9 cellular contexts compared by ENCODE assay signal in genomic region chr17:81391964-81392908, GRCh38. TPM values are rescaled to one million over a fixed set of nuclear protein-coding genes. Genes with fewer than 3 reads are reported as not detected.
DNase-seq lines count a peak whose midpoint lies in the region; ATAC-seq, FAIRE-seq and TF ChIP-seq lines count a peak whose summit lies in the region.
"Had no signal": no experiment of that assay in that cellular context is flagged by ENCODE, and none has a peak within 500 bp of the region (broad histone marks: within the 10 kb centered on the region; RNA-seq: fewer than 3 reads in every experiment).

No MANE protein-coding gene starts in this region.

- peak overlapping the region; percentile 95 for H3K27ac ChIP-seq in K562 (ENCODE audit: extremely low read depth, low read depth, low read length)
- peak overlapping the region; percentile 88 to 89 for H3K27ac ChIP-seq in kidney (ENCODE audit: low read depth in 2 of 2, low read length in 2 of 2)
- no peak overlapping the region for H3K27ac ChIP-seq in CD8-positive, alpha-beta T cell (ENCODE audit: low read depth, low read length)

- peak overlapping the region; percentile 32 to 67 (median 55) for H3K4me3 Mint-ChIP-seq in IgD-negative memory B cell
- H3K4me3 Mint-ChIP-seq in stimulated activated naive CD8-positive, alpha-beta T cell treated with anti-CD3 and anti-CD28 coated beads, Interleukin-15, amount 100 ng/mL, for 72 hours = peak overlapping the region; percentile 69 to 72
- no peak overlapping the region for H3K4me3 Mint-ChIP-seq in CD8-positive, alpha-beta T cell

- intact Hi-C loops in K562 (cut with micrococcal nuclease) (loop anchor here (2.0 kb wide), 1 partner anchor 99 kb away; no protein-coding TSS in a partner anchor), kidney (cut with DNase I) (no loop called here)
- intact Hi-C loops in CD8-positive, alpha-beta T cell (cut with DNase I, micrococcal nuclease) = loop anchor here in 1 of 2 experiments (10.0 kb wide), 1 partner anchor 123 kb away; the partner anchor contains the start of gene ACTG1

- H3K9me3 Mint-ChIP-seq in IgD-negative memory B cell = peaks cover 0 to 4% (median 0%) of the 10 kb centered on the region in 3 donors
- no peaks in the 10 kb centered on the region for H3K9me3 Mint-ChIP-seq in stimulated activated naive CD8-positive, alpha-beta T cell treated with anti-CD3 and anti-CD28 coated beads, Interleukin-15, amount 100 ng/mL, for 72 hours
- no peaks in the 10 kb centered on the region for H3K9me3 Mint-ChIP-seq in CD8-positive, alpha-beta T cell

- H2AFZ ChIP-seq in K562 (ENCODE audit: low read depth, low read length) = no peak overlapping the region

- H4K20me1 ChIP-seq in K562 (replicated peaks; ENCODE audit: control insufficient read depth, insufficient read depth, low read length) = no peaks in the 10 kb centered on the region; the same call in 1 of the 2 replicates

- CTCF ChIA-PET in K562 (lab: Yijun Ruan, JAX; ENCODE audit: low intra/inter-chr PET ratio) = interaction anchor here (1.1 kb wide), 1 partner anchor 11 kb away, joined by 4 read pairs; no protein-coding TSS in a partner anchor
- CTCF ChIA-PET in CD8-positive, alpha-beta T cell (lab: Charles Lee) = interaction anchor here (0.8 kb wide), 1 partner anchor 16 kb away, joined by 3 read pairs; no protein-coding TSS in a partner anchor

- peaks cover 50% of the 10 kb centered on the region for H3K27me3 Mint-ChIP-seq in IgD-negative memory B cell
- peaks cover 88% of the 10 kb centered on the region for H3K27me3 Mint-ChIP-seq in stimulated activated naive CD8-positive, alpha-beta T cell treated with anti-CD3 and anti-CD28 coated beads, Interleukin-15, amount 100 ng/mL, for 72 hours
- H3K27me3 Mint-ChIP-seq in CD8-positive, alpha-beta T cell (ENCODE audit: low read depth) = peaks cover 46% of the 10 kb centered on the region

- no peak for DNase-seq in K562 (ENCODE audit: extremely low read depth in 1 of 4, low spot score in 3 of 4)
- DNase-seq in kidney = no peak
- DNase-seq in stimulated activated naive CD8-positive, alpha-beta T cell treated with anti-CD3 and anti-CD28 coated beads, Interleukin-15, amount 100 ng/mL, for 72 hours = no peak
- no peak for DNase-seq in CD8-positive, alpha-beta T cell
- no peak for DNase-seq in DMS153 treated with DMSO at 0.1 percent for 48 hours (lab: John Stamatoyannopoulos, UW; ENCODE audit: unreplicated experiment)
- no peak for DNase-seq in DMS79 (lab: John Stamatoyannopoulos, UW)
- DNase-seq: NCI-H1092 had no signal

- no peaks in the 10 kb centered on the region for H3K27me3 ChIP-seq in K562 (ENCODE audit: control insufficient read depth in 2 of 2, insufficient read depth in 2 of 2, low read length in 2 of 2)
- H3K27me3 ChIP-seq in CD8-positive, alpha-beta T cell (ENCODE audit: insufficient read depth, low read length) = peaks cover 60% of the 10 kb centered on the region

- no peaks in the 10 kb centered on the region for H3K36me3 Mint-ChIP-seq in IgD-negative memory B cell
- H3K36me3 Mint-ChIP-seq in CD8-positive, alpha-beta T cell = no peaks in the 10 kb centered on the region

- peak overlapping the region; percentile 83 to 96 for H3K9ac ChIP-seq in K562 (ENCODE audit: insufficient read depth in 1 of 2, low read depth in 2 of 2, low read length in 2 of 2)
- peak overlapping the region; percentile 60 to 83 for H3K9ac ChIP-seq in kidney (ENCODE audit: low read length in 2 of 2)

- in situ Hi-C loops in K562 (cut with MboI) = loop anchor here (5.0 kb wide), 1 partner anchor 90 kb away; no protein-coding TSS in a partner anchor

- H3K4me3 ChIP-seq in K562 = peak overlapping the region; percentile 82
- H3K4me3 ChIP-seq in kidney (ENCODE audit: low read length in 2 of 2) = peak overlapping the region; percentile 54 to 66
- H3K4me3 ChIP-seq in CD8-positive, alpha-beta T cell (ENCODE audit: low read depth, low read length) = no peak overlapping the region

- BruUV-seq in K562 (replicated peaks; lab: Mats Ljungman, UMichigan) = TSS peak; percentile 61

- POLR2A ChIA-PET in K562 (lab: Yijun Ruan, JAX) = interaction anchor here (0.6 to 1.1 kb wide), 4 partner anchors 9 to 964 kb away, joined by 3 to 4 read pairs (median 3); no protein-coding TSS in a partner anchor
- POLR2A ChIA-PET in CD8-positive, alpha-beta T cell (lab: Charles Lee) = interaction anchor here (1.5 kb wide), 1 partner anchor 39 kb away, joined by 3 read pairs; no protein-coding TSS in a partner anchor

- TF ChIP-seq CTCF in K562 (IDR thresholded peaks at IDR 0.05 in 2 of 3, conservative IDR thresholded peaks at IDR 0.05 in 1 of 3; ENCODE audit: insufficient read depth in 2 of 3, low read depth in 1 of 3, low read length in 3 of 3) (no peak), kidney (IDR thresholded peaks at IDR 0.05; ENCODE audit: borderline replicate concordance, extremely low read depth, insufficient read depth) (no peak)
- no peak for TF ChIP-seq CTCF in CD8-positive, alpha-beta T cell (IDR thresholded peaks at IDR 0.05)

- H3K9me3 ChIP-seq in K562 (replicated peaks; ENCODE audit: control insufficient read depth, insufficient read depth, low read depth, low read length) (no peaks in the 10 kb centered on the region), kidney (ENCODE audit: control insufficient read depth in 1 of 2, low read length in 2 of 2) (no peaks in the 10 kb centered on the region)
- no peaks in the 10 kb centered on the region for H3K9me3 ChIP-seq in CD8-positive, alpha-beta T cell (ENCODE audit: low read length)

- H3K79me2 ChIP-seq in K562 (ENCODE audit: control insufficient read depth, insufficient read depth, low read length) = peaks cover 30% of the 10 kb centered on the region

- peaks cover 30 to 93% of the 10 kb centered on the region in 2 experiments for H3K4me1 ChIP-seq in K562 (replicated peaks in 1 of 2; ENCODE audit: control insufficient read depth in 2 of 2, insufficient read depth in 2 of 2, low read length in 2 of 2)
- peaks cover 38 to 40% of the 10 kb centered on the region in 2 donors for H3K4me1 ChIP-seq in kidney (ENCODE audit: control insufficient read depth in 1 of 2, insufficient read depth in 1 of 2, low read depth in 1 of 2, low read length in 2 of 2)
- peaks cover 36% of the 10 kb centered on the region for H3K4me1 ChIP-seq in CD8-positive, alpha-beta T cell (ENCODE audit: insufficient read depth, low read length)

- peak overlapping the region; percentile 86 to 88 (median 87) for H3K27ac Mint-ChIP-seq in IgD-negative memory B cell
- no peak overlapping the region for H3K27ac Mint-ChIP-seq in stimulated activated naive CD8-positive, alpha-beta T cell treated with anti-CD3 and anti-CD28 coated beads, Interleukin-15, amount 100 ng/mL, for 72 hours
- no peak overlapping the region for H3K27ac Mint-ChIP-seq in CD8-positive, alpha-beta T cell

- peaks cover 3 to 11% (median 3%) of the 10 kb centered on the region in 3 donors for H3K4me1 Mint-ChIP-seq in IgD-negative memory B cell
- peaks cover 41% of the 10 kb centered on the region for H3K4me1 Mint-ChIP-seq in stimulated activated naive CD8-positive, alpha-beta T cell treated with anti-CD3 and anti-CD28 coated beads, Interleukin-15, amount 100 ng/mL, for 72 hours
- peaks cover 20% of the 10 kb centered on the region for H3K4me1 Mint-ChIP-seq in CD8-positive, alpha-beta T cell (ENCODE audit: low read depth)

- no peaks in the 10 kb centered on the region for H3K9me1 ChIP-seq in K562 (ENCODE audit: control insufficient read depth, insufficient read depth, low read length)

- no peak for FAIRE-seq in K562 (lab: Jason Lieb, UNC)
- no peak for FAIRE-seq in kidney (lab: Jason Lieb, UNC)

- WGBS in K562 (ENCODE audit: insufficient coverage, low coverage, missing lambda C conversion rate) = 49% methylated on average over 30 of the region's 33 CpGs

- no peak for TF ChIP-seq RAD21 in K562 (CRISPR knock-in tag; conservative IDR thresholded peaks at IDR 0.05 in 1 of 2, IDR thresholded peaks at IDR 0.05 in 1 of 2)

- peak overlapping the region; percentile 70 for H3K4me2 ChIP-seq in K562 (ENCODE audit: insufficient read depth, low read length)

- TF ChIP-seq POLR2A in K562 (conservative IDR thresholded peaks at IDR 0.05) = no peak

- H3K36me3 ChIP-seq in K562 (ENCODE audit: control insufficient read depth, insufficient read depth, low read length) (peaks cover 9% of the 10 kb centered on the region; the same call in 2 of the 3 replicates), kidney (ENCODE audit: control insufficient read depth in 1 of 2, insufficient read depth in 2 of 2, low read length in 2 of 2) (no peaks in the 10 kb centered on the region)
- no peaks in the 10 kb centered on the region for H3K36me3 ChIP-seq in CD8-positive, alpha-beta T cell (ENCODE audit: insufficient read depth, low read length)

- no peak for TF ChIP-seq EP300 in K562 (IDR thresholded peaks at IDR 0.05; ENCODE audit: low read length)

- ATAC-seq in K562 (no peak), GM18873 (IDR thresholded peaks at IDR 0.05; ENCODE audit: low FRiP score, unreplicated experiment) (no peak)
- no peak for ATAC-seq in stimulated activated naive CD8-positive, alpha-beta T cell treated with anti-CD3 and anti-CD28 coated beads, Interleukin-15, amount 100 ng/mL, for 72 hours
- ATAC-seq in CD8-positive, alpha-beta T cell = no peak

RNA-seq across cellular contexts. Expression of gene BAHCC1, which starts 3.0 kb away (rescaled TPM):
- polyA plus RNA-seq in IgD-negative memory B cell (not detected), K562 (2011; rRNA removed) (4.4 and 11.8 TPM in 2 replicates), K562 (2014; fragmentation: Illumina TruSeq; extraction: Trizol) (5.5 and 6.8 TPM in 2 replicates), K562 (2014; fragmentation: Nextera tagmentation; extraction: Ambion mirVana) (under 1 TPM; 0.14 to 0.24 TPM), K562 (2014; rRNA removed) (17.2 and 23.3 TPM in 2 replicates), kidney (ENCODE audit: insufficient read depth, low read depth, low replicate concordance) (2.6 TPM)
- total RNA-seq in K562 (2011; cell fraction: chromatin; rRNA removed; ENCODE audit: low replicate concordance) = 32.5 and 87.9 TPM in 2 replicates
- 48.6 and 57.5 TPM in 2 replicates for total RNA-seq in K562 (2011; cell fraction: nucleolus; rRNA removed)
- 39.0 and 40.6 TPM in 2 replicates for total RNA-seq in K562 (2011; cell fraction: nucleoplasm; rRNA removed)
- total RNA-seq in K562 (2014; rRNA removed) (11.1 and 13.9 TPM in 2 replicates), K562 (2014; rRNA removed; fragmentation: Illumina TruSeq; extraction: Trizol) (2.1 and 2.6 TPM in 2 replicates), K562 (2015; rRNA removed; fragmentation: Illumina TruSeq; extraction: Trizol) (5.0 and 6.5 TPM in 2 replicates), K562 (2021) (20.8 and 26.9 TPM in 2 replicates), kidney (20.5 TPM)
- 8.6 and 8.8 TPM in 2 replicates for polyA plus RNA-seq in K562 (2011; cell fraction: cytosol; rRNA removed)
- 112 and 139 TPM in 2 replicates for polyA plus RNA-seq in K562 (2011; cell fraction: nucleus; rRNA removed)
- polyA plus RNA-seq in K562 (2012) = 14.4 and 22.5 TPM in 2 replicates
- 0.72 and 2.7 TPM in 2 replicates for polyA minus RNA-seq in K562 (2011; rRNA and poly(A)+ RNA removed)
- polyA minus RNA-seq in K562 (2011; cell fraction: cytosol; rRNA and poly(A)+ RNA removed) = 6.8 and 8.7 TPM in 2 replicates
- polyA minus RNA-seq in K562 (2011; cell fraction: nucleus; rRNA and poly(A)+ RNA removed) = 12.7 and 15.3 TPM in 2 replicates
- under 1 TPM; 0.08 to 0.24 TPM for total RNA-seq in CD8-positive, alpha-beta T cell

Comparison
In these comparisons a context has a peak if more than half of its experiments do, and no peak if none do; other contexts are left out.
1. H3K27ac Mint-ChIP-seq: peak in IgD-negative memory B cell (3 of 3); none in stimulated activated naive CD8-positive, alpha-beta T cell treated with anti-CD3 and anti-CD28 coated beads, Interleukin-15, amount 100 ng/mL, for 72 hours (0 of 2) and CD8-positive, alpha-beta T cell (single experiment).